ENCODE assay signal across 8 cellular contexts in the genomic region with DNA sequence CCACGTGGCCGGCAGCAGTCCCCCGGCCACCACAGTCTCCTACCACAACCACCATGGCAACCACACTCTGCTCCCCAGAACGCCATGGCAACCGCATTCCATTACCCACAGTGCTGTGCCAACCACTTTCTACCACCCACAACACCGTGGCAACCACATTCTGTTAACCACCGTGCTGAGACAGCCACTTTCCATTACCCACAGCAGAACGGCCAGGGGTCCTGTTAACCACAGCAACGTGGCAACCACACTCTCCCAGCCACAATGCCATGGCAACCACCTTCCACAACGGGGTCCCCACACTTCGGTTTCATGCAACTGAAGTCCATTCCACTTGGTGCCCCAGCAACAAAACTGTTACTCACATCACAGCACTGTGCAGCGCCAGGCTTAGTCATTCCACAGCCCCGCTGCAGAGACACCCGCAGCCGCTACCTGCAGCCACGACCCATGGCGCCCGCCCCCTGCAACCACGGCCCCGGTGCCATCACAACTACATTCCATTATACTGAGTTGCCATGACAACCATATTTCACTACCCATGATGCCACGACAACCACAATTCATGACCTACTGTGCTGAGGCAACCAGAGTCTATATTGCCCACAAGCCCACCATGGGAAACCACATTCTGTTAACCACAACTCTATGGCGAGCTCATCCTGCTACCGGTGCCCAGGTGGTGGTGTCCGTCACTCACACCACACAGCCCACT. TPM values are rescaled to one million over a fixed set of nuclear protein-coding genes. Genes with fewer than 3 reads are reported as not detected.
A peak's percentile ranks its signal among the peaks of the same experiment; 100 is the strongest.
DNase-seq lines count a peak whose midpoint lies in the region; TF ChIP-seq lines count a peak whose summit lies in the region.

No MANE protein-coding gene starts in this region.

- H3K9me3 ChIP-seq in tibial nerve, result no peaks in the 10 kb centered on the region

- no peak for TF ChIP-seq EP300 in tibial nerve (IDR thresholded peaks at IDR 0.05)

- in situ Hi-C loops in G401 (cut with HindIII; ENCODE audit: low sequenced_read_pairs), result loop anchor here (10.0 kb wide), 1 partner anchor 69 kb away; no protein-coding TSS in a partner anchor

- no peak overlapping the region for H3K4me3 ChIP-seq in tibial nerve

- no peaks in the 10 kb centered on the region for H3K36me3 ChIP-seq in tibial nerve

- peaks cover 0 to 30% (median 24%) of the 10 kb centered on the region in 4 donors for H3K4me1 ChIP-seq in tibial nerve

- no peak for TF ChIP-seq POLR2A in tibial nerve (IDR thresholded peaks at IDR 0.05)

- 64 to 66% methylated on average over 24 of the region's 24 CpGs for WGBS in tibial nerve, 2 donors

- peak; percentile 30 for DNase-seq in NK-92 treated with Interleukin-12 subunit alpha and Interleukin-12 subunit beta, amount 100 ng/mL, for 24 hours (lab: John Stamatoyannopoulos, UW)
- DNase-seq in NK-92 (lab: John Stamatoyannopoulos, UW; ENCODE audit: unreplicated experiment), result no peak
- DNase-seq in T-helper 1 cell, result peak in 4 of 5 donors; percentile 22 to 76 (median 36)
- peak in 40 of 56 donors; percentile 8 to 67 (median 46) for DNase-seq in amygdala (lab: John Stamatoyannopoulos, UW)
- peak; percentile 68 for DNase-seq in occipital lobe (lab: John Stamatoyannopoulos, UW)
- DNase-seq in tibial nerve (ENCODE audit: low spot score in 2 of 2), result no peak
- DNase-seq in G401 (ENCODE audit: low spot score), result no peak
- no peak for DNase-seq in NCI-H146 (lab: John Stamatoyannopoulos, UW)

- peaks cover 0 to 93% of the 10 kb centered on the region in 2 donors for H3K27me3 ChIP-seq in tibial nerve

- no peak overlapping the region for H3K27ac ChIP-seq in tibial nerve

- TF ChIP-seq CTCF in tibial nerve (IDR thresholded peaks at IDR 0.05), result no peak

RNA-seq across cellular contexts. Expression of a gene that starts 10.0 kb away (rescaled TPM):
- total RNA-seq in occipital lobe (37.4 TPM), tibial nerve (not detected)
- total RNA-seq in G401 (2014; rRNA removed; shearing (Covaris generic)), result 1.9 and 7.0 TPM in 2 replicates

RNA-seq across cellular contexts. Expression of a gene that starts 42.1 kb away (rescaled TPM):
- total RNA-seq in occipital lobe (0.78 TPM), tibial nerve (100 to 1,000 TPM in 1 of 4 donors, 10 to 100 TPM in 3; 86.1 to 179 (median 95.3) TPM)
- total RNA-seq in G401 (2014; rRNA removed; shearing (Covaris generic)), result 31.7 and 68.9 TPM in 2 replicates

RNA-seq across cellular contexts. Expression of a gene that starts 50.3 kb away (rescaled TPM):
- total RNA-seq in occipital lobe (73.9 TPM), tibial nerve (10 to 100 TPM; 39.0 to 79.1 (median 45.5) TPM)
- total RNA-seq in G401 (2014; rRNA removed; shearing (Covaris generic)), result 240 and 383 TPM in 2 replicates

Comparison
In these comparisons a context has a peak if more than half of its experiments do, and no peak if none do; other contexts are left out.
1. DNase-seq: peak in NK-92 treated with Interleukin-12 subunit alpha and Interleukin-12 subunit beta, amount 100 ng/mL, for 24 hours (single experiment), T-helper 1 cell (4 of 5), amygdala (40 of 56) and occipital lobe (single experiment); none in NK-92 (single experiment), tibial nerve (0 of 2), G401 (single experiment) and NCI-H146 (single experiment).
2. RNA of a gene that starts 42.1 kb away (total RNA-seq): 86.1 to 179 TPM in tibial nerve and 31.7 to 68.9 TPM in G401; 0.78 TPM in occipital lobe (single experiment); every median in the first group is over 10 times any median in the second.